ENCODE assay signal across 8 cellular contexts in the genomic region with DNA sequence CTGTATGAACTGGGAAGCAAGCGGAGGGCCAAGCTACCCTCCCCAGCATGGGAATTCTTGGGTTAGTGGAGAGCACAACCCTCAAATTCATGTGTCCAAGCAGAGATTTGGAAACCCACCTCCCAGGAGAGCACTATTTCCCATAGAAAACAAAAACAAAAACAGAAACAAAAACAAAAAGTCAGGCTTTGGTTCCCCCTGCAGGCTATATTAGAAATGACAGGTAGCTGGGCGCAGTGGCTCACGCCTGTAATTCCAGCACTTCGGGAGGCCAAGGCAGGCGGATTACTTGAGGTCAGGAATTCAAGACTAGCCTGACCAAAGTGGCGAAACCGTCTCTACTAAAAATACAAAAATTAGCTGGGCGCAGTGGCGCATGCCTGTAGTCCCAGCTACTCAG. TPM values are rescaled to one million over a fixed set of nuclear protein-coding genes. Genes with fewer than 3 reads are reported as not detected.
A peak's percentile ranks its signal among the peaks of the same experiment; 100 is the strongest.
DNase-seq lines count a peak whose midpoint lies in the region; ATAC-seq and TF ChIP-seq lines count a peak whose summit lies in the region.
"Had no signal": no experiment of that assay in that cellular context is flagged by ENCODE, and none has a peak within 500 bp of the region (broad histone marks: within the 10 kb centered on the region; RNA-seq: fewer than 3 reads in every experiment).

No MANE protein-coding gene starts in this region.

- no peaks in the 10 kb centered on the region for H3K9me3 Mint-ChIP-seq in central memory CD8-positive, alpha-beta T cell

- no peaks in the 10 kb centered on the region for H3K4me1 Mint-ChIP-seq in central memory CD8-positive, alpha-beta T cell

- H3K36me3 Mint-ChIP-seq in central memory CD8-positive, alpha-beta T cell (ENCODE audit: insufficient read depth) = peaks cover 5% of the 10 kb centered on the region

- no peak for ATAC-seq in central memory CD8-positive, alpha-beta T cell (replicated peaks; ENCODE audit: extremely low read depth, poor library complexity, severe bottlenecking)
- ATAC-seq in HG02973 (IDR thresholded peaks at IDR 0.05; ENCODE audit: unreplicated experiment) = no peak

- DNase-seq in GM12865 (ENCODE audit: low read depth) (peak; percentile 47), NCI-H345 treated with DMSO at 0.1 percent for 48 hours (lab: John Stamatoyannopoulos, UW; ENCODE audit: unreplicated experiment) (peak; percentile 29), lung microvascular endothelial cell (ENCODE audit: low read depth in 2 of 2) (peak; percentile 26 to 29), NCI-H2107 treated with DMSO at 0.1 percent for 48 hours (lab: John Stamatoyannopoulos, UW; ENCODE audit: unreplicated experiment) (no peak), NCI-H146 (lab: John Stamatoyannopoulos, UW) (no peak)
- DNase-seq in central memory CD8-positive, alpha-beta T cell (ENCODE audit: low spot score in 2 of 2) = peak in 1 of 2 donors; percentile 19

- H3K27me3 Mint-ChIP-seq in central memory CD8-positive, alpha-beta T cell = peaks cover 8% of the 10 kb centered on the region

- peak overlapping the region; percentile 42 for H3K4me3 ChIP-seq in GM12865 (ENCODE audit: low read depth, low read length)
- H3K4me3 ChIP-seq: skin epidermis had no signal

- TF ChIP-seq CTCF in GM12865 (IDR thresholded peaks at IDR 0.05; ENCODE audit: insufficient read depth, low read depth, low read length, missing control alignments) = peak; percentile 67

- H3K27ac Mint-ChIP-seq in central memory CD8-positive, alpha-beta T cell (ENCODE audit: low read depth) = no peak overlapping the region

- H3K4me3 Mint-ChIP-seq in central memory CD8-positive, alpha-beta T cell = peak overlapping the region; percentile 44

RNA-seq across cellular contexts. Expression of a gene that starts 10.8 kb away (rescaled TPM):
- total RNA-seq in lung microvascular endothelial cell = 7.6 and 9.9 TPM in 2 replicates

RNA-seq across cellular contexts. Expression of a gene that starts 12.4 kb away (rescaled TPM):
- total RNA-seq in lung microvascular endothelial cell = 3.5 and 5.6 TPM in 2 replicates

RNA-seq across cellular contexts. Expression of a gene that starts 13.8 kb away (rescaled TPM):
- total RNA-seq in lung microvascular endothelial cell = not detected in 2 replicates

RNA-seq across cellular contexts. Expression of a gene that starts 21.3 kb away (rescaled TPM):
- total RNA-seq in lung microvascular endothelial cell = 66.7 and 97.4 TPM in 2 replicates

RNA-seq across cellular contexts. Expression of a gene that starts 40.5 kb away (rescaled TPM):
- total RNA-seq in lung microvascular endothelial cell = under 0.01 and 0.20 TPM in 2 replicates

Comparison
In these comparisons a context has a peak if more than half of its experiments do, and no peak if none do; other contexts are left out.
1. DNase-seq: peak in GM12865 (single experiment), NCI-H345 treated with DMSO at 0.1 percent for 48 hours (single experiment) and lung microvascular endothelial cell (2 of 2); none in NCI-H2107 treated with DMSO at 0.1 percent for 48 hours (single experiment) and NCI-H146 (single experiment).